8 cellular contexts compared by ENCODE assay signal in genomic region chr2:86078801-86079545, GRCh38. TPM values are rescaled to one million over a fixed set of nuclear protein-coding genes. Genes with fewer than 3 reads are reported as not detected.
DNase-seq lines count a peak whose midpoint lies in the region; ATAC-seq, FAIRE-seq and TF ChIP-seq lines count a peak whose summit lies in the region.

No MANE protein-coding gene starts in this region.

- peak; percentile 13 to 19 for DNase-seq in activated T-cell treated with anti-CD3 and anti-CD28 coated beads, Interleukin-2, amount 50 U/mL, for 72 hours
- DNase-seq in activated T-cell treated with anti-CD3 and anti-CD28 coated beads, Interleukin-2, amount 50 U/mL, for 48 hours: no peak
- DNase-seq in NCI-H2029 treated with DMSO at 0.1 percent for 48 hours (lab: John Stamatoyannopoulos, UW) (peak; percentile 39), body of pancreas (peak; percentile 50 to 64 (median 56)), keratinocyte (ENCODE audit: low read depth, low spot score) (no peak), transverse colon (peak; percentile 44)

- H4K20me1 ChIP-seq in keratinocyte (ENCODE audit: control insufficient read depth, extremely low read depth, insufficient read depth, low read length): no peaks in the 10 kb centered on the region

- in situ Hi-C loops in transverse colon (cut with MboI; ENCODE audit: low pct_ligation_motif_present in 1 of 4, low pct_unique_long_range_greater_than_20kb in 1 of 4, low sequenced_read_pairs in 3 of 4): loop anchor here (5.0 to 25.0 kb wide), 5 partner anchors 194 to 442 kb away; partner anchors contain the start of gene ST3GAL5 (in 2 of the 4)

- H3K9me3 Mint-ChIP-seq in activated T-cell treated with anti-CD3 and anti-CD28 coated beads, Interleukin-2, amount 50 U/mL, for 72 hours: no peaks in the 10 kb centered on the region

- dilution Hi-C loops in keratinocyte (cut with MboI; ENCODE audit: extremely low pct_ligation_motif_present, low sequenced_read_pairs): no loop called here

- no peak for TF ChIP-seq EP300 in transverse colon (IDR thresholded peaks at IDR 0.05; ENCODE audit: low read depth)

- TF ChIP-seq POLR2A in body of pancreas (IDR thresholded peaks at IDR 0.05) (no peak), transverse colon (IDR thresholded peaks at IDR 0.05) (no peak)

- intact Hi-C loops in body of pancreas (cut with DNase I) (loop anchor here (10.0 kb wide), 1 partner anchor 194 kb away; the partner anchor contains the start of gene ST3GAL5), transverse colon (cut with DNase I; ENCODE audit: low total_unique reads) (loop anchor here (2.0 to 10.0 kb wide), 2 partner anchors 194 to 252 kb away; partner anchors contain the start of gene ST3GAL5)

- H3K4me3 ChIP-seq in body of pancreas (no peak overlapping the region), keratinocyte (ENCODE audit: control insufficient read depth in 2 of 3, extremely low read depth in 1 of 3, insufficient read depth in 2 of 3, low read depth in 1 of 3, low read length in 3 of 3) (no peak overlapping the region), transverse colon (no peak overlapping the region)

- H3K36me3 ChIP-seq in body of pancreas (replicated peaks in 1 of 2; ENCODE audit: insufficient read depth in 1 of 2, low read depth in 2 of 2) (peaks cover 0 to 13% of the 10 kb centered on the region in 2 donors), keratinocyte (ENCODE audit: control insufficient read depth in 2 of 2, extremely low read depth in 1 of 2, insufficient read depth in 2 of 2, low read length in 2 of 2) (peaks cover 33 to 47% of the 10 kb centered on the region in 2 experiments), transverse colon (peaks cover 0 to 8% (median 3%) of the 10 kb centered on the region in 4 donors)

- no peak for FAIRE-seq in keratinocyte (lab: Jason Lieb, UNC)

- H3K79me2 ChIP-seq in keratinocyte (ENCODE audit: control insufficient read depth, insufficient read depth, low read length): no peaks in the 10 kb centered on the region

- no peaks in the 10 kb centered on the region for H3K9me3 ChIP-seq in body of pancreas
- H3K9me3 ChIP-seq in keratinocyte (ENCODE audit: control insufficient read depth, low read depth, low read length): no peaks in the 10 kb centered on the region
- H3K9me3 ChIP-seq in transverse colon: no peaks in the 10 kb centered on the region

- H3K4me3 Mint-ChIP-seq in activated T-cell treated with anti-CD3 and anti-CD28 coated beads, Interleukin-2, amount 50 U/mL, for 72 hours: no peak overlapping the region

- peaks cover 19% of the 10 kb centered on the region for H3K4me1 Mint-ChIP-seq in activated T-cell treated with anti-CD3 and anti-CD28 coated beads, Interleukin-2, amount 50 U/mL, for 72 hours (ENCODE audit: low read depth)

- H3K27me3 ChIP-seq in body of pancreas (no peaks in the 10 kb centered on the region), keratinocyte (ENCODE audit: control insufficient read depth, extremely low read depth, insufficient read depth, low read length) (no peaks in the 10 kb centered on the region), transverse colon (no peaks in the 10 kb centered on the region)

- no peak overlapping the region for H3K4me2 ChIP-seq in keratinocyte (ENCODE audit: control insufficient read depth, extremely low read depth, insufficient read depth, low read depth, low read length)

- H3K4me1 ChIP-seq in body of pancreas (no peaks in the 10 kb centered on the region), keratinocyte (ENCODE audit: control insufficient read depth, extremely low read depth, insufficient read depth, low read length) (no peaks in the 10 kb centered on the region), transverse colon (peaks cover 4 to 14% (median 11%) of the 10 kb centered on the region in 4 donors)

- H3K9me1 ChIP-seq in keratinocyte (ENCODE audit: control insufficient read depth, extremely low read depth, insufficient read depth, low read length): no peaks in the 10 kb centered on the region

- H3K27ac Mint-ChIP-seq in activated T-cell treated with anti-CD3 and anti-CD28 coated beads, Interleukin-2, amount 50 U/mL, for 72 hours: no peak overlapping the region

- H3K36me3 Mint-ChIP-seq in activated T-cell treated with anti-CD3 and anti-CD28 coated beads, Interleukin-2, amount 50 U/mL, for 72 hours (ENCODE audit: insufficient read depth in 2 of 2): peaks cover 1 to 2% of the 10 kb centered on the region in 2 donors

- 40 to 41% methylated on average over 7 of the region's 7 CpGs for WGBS in body of pancreas, 2 donors
- 59 to 77% methylated on average over 7 of the region's 7 CpGs for WGBS in transverse colon (ENCODE audit: low coverage in 1 of 2), 2 donors

- ATAC-seq in activated T-cell treated with anti-CD3 and anti-CD28 coated beads, Interleukin-2, amount 50 U/mL, for 72 hours (replicated peaks in 1 of 2): peak; percentile 53 to 63
- ATAC-seq in body of pancreas: no peak
- ATAC-seq in GM19452 (IDR thresholded peaks at IDR 0.05; ENCODE audit: unreplicated experiment): no peak
- ATAC-seq in GM21526 (IDR thresholded peaks at IDR 0.05; ENCODE audit: low FRiP score, unreplicated experiment): no peak

- TF ChIP-seq CTCF in body of pancreas (IDR thresholded peaks at IDR 0.05) (peak; percentile 24 to 78 (median 73)), keratinocyte (optimal IDR thresholded peaks at IDR 0.05 in 1 of 3, IDR thresholded peaks at IDR 0.05 in 1 of 3, conservative IDR thresholded peaks at IDR 0.05 in 1 of 3; ENCODE audit: extremely low read depth in 1 of 3, insufficient read depth in 2 of 3, low read length in 3 of 3) (peak; percentile 26 to 63 (median 31)), transverse colon (IDR thresholded peaks at IDR 0.05) (peak; percentile 24 to 44 (median 27))

- H3K27ac ChIP-seq in body of pancreas (no peak overlapping the region), keratinocyte (ENCODE audit: control insufficient read depth, insufficient read depth, low read length) (no peak overlapping the region), transverse colon (no peak overlapping the region)

- H3K27me3 Mint-ChIP-seq in activated T-cell treated with anti-CD3 and anti-CD28 coated beads, Interleukin-2, amount 50 U/mL, for 72 hours (ENCODE audit: low read depth): no peaks in the 10 kb centered on the region

- no peak overlapping the region for H3K9ac ChIP-seq in keratinocyte (ENCODE audit: control insufficient read depth, extremely low read depth, insufficient read depth, low read length)

- H2AFZ ChIP-seq in keratinocyte (ENCODE audit: control insufficient read depth, low read length): no peak overlapping the region

RNA-seq across cellular contexts. Expression of gene POLR1A, which starts 26.7 kb away (rescaled TPM):
- total RNA-seq in activated T-cell treated with anti-CD3 and anti-CD28 coated beads, Interleukin-2, amount 50 U/mL, for 72 hours: 10 to 100 TPM; 23.5 to 28.0 TPM
- 10 to 100 TPM; 18.7 to 36.6 TPM for total RNA-seq in body of pancreas
- 10.1 to 22.8 TPM (median 16.1 TPM) in 3 replicates for polyA plus RNA-seq in keratinocyte
- 17.6 TPM for polyA plus RNA-seq in keratinocyte (2011; ENCODE audit: low read depth)
- polyA plus RNA-seq in keratinocyte (2011; cell fraction: cytosol; rRNA removed): 12.9 and 14.3 TPM in 2 replicates
- polyA plus RNA-seq in keratinocyte (2011; cell fraction: nucleus; rRNA removed): 45.2 and 48.9 TPM in 2 replicates
- 7.7 and 57.8 TPM in 2 replicates for polyA plus RNA-seq in keratinocyte (2012; ENCODE audit: low replicate concordance)
- 18.2 to 56.7 TPM (median 29.2 TPM) in 3 replicates for polyA minus RNA-seq in keratinocyte
- polyA minus RNA-seq in keratinocyte (2011; cell fraction: cytosol; rRNA and poly(A)+ RNA removed): 13.2 TPM
- 34.6 and 76.8 TPM in 2 replicates for polyA minus RNA-seq in keratinocyte (2011; cell fraction: nucleus; rRNA and poly(A)+ RNA removed)
- total RNA-seq in transverse colon: 10 to 100 TPM; 11.1 to 17.6 (median 13.3) TPM

RNA-seq across cellular contexts. Expression of gene PTCD3, which starts 27.1 kb away (rescaled TPM):
- total RNA-seq in activated T-cell treated with anti-CD3 and anti-CD28 coated beads, Interleukin-2, amount 50 U/mL, for 72 hours: 100 to 1,000 TPM; 155 to 181 TPM
- total RNA-seq in body of pancreas (10 to 100 TPM; 34.3 to 85.6 TPM), transverse colon (100 to 1,000 TPM in 1 of 4 donors, 10 to 100 TPM in 3; 67.7 to 189 (median 83.0) TPM)
- polyA plus RNA-seq in keratinocyte: 42.3 to 93.1 TPM (median 59.3 TPM) in 3 replicates
- polyA plus RNA-seq in keratinocyte (2011; ENCODE audit: low read depth): 22.5 TPM
- polyA plus RNA-seq in keratinocyte (2011; cell fraction: cytosol; rRNA removed): 14.4 and 48.0 TPM in 2 replicates
- polyA plus RNA-seq in keratinocyte (2011; cell fraction: nucleus; rRNA removed): 115 and 158 TPM in 2 replicates
- 27.7 and 32.8 TPM in 2 replicates for polyA plus RNA-seq in keratinocyte (2012; ENCODE audit: low replicate concordance)
- polyA minus RNA-seq in keratinocyte: 7.3 to 109 TPM (median 66.9 TPM) in 3 replicates
- 83.6 TPM for polyA minus RNA-seq in keratinocyte (2011; cell fraction: cytosol; rRNA and poly(A)+ RNA removed)
- polyA minus RNA-seq in keratinocyte (2011; cell fraction: nucleus; rRNA and poly(A)+ RNA removed): 75.8 and 135 TPM in 2 replicates

Comparison
In these comparisons a context has a peak if more than half of its experiments do, and no peak if none do; other contexts are left out.
1. DNase-seq: peak in activated T-cell treated with anti-CD3 and anti-CD28 coated beads, Interleukin-2, amount 50 U/mL, for 72 hours (2 of 2), NCI-H2029 treated with DMSO at 0.1 percent for 48 hours (single experiment), body of pancreas (4 of 4) and transverse colon (single experiment); none in activated T-cell treated with anti-CD3 and anti-CD28 coated beads, Interleukin-2, amount 50 U/mL, for 48 hours (0 of 2) and keratinocyte (single experiment).
2. ATAC-seq: peak in activated T-cell treated with anti-CD3 and anti-CD28 coated beads, Interleukin-2, amount 50 U/mL, for 72 hours (2 of 2); none in body of pancreas (single experiment), GM19452 (single experiment) and GM21526 (single experiment).
3. Peak in every context shown above with its lines, with median percentiles within 50 percentile points of each other: CTCF ChIP-seq.